Comparison of ENCODE assay signal across 1 cellular context in the genomic region with DNA sequence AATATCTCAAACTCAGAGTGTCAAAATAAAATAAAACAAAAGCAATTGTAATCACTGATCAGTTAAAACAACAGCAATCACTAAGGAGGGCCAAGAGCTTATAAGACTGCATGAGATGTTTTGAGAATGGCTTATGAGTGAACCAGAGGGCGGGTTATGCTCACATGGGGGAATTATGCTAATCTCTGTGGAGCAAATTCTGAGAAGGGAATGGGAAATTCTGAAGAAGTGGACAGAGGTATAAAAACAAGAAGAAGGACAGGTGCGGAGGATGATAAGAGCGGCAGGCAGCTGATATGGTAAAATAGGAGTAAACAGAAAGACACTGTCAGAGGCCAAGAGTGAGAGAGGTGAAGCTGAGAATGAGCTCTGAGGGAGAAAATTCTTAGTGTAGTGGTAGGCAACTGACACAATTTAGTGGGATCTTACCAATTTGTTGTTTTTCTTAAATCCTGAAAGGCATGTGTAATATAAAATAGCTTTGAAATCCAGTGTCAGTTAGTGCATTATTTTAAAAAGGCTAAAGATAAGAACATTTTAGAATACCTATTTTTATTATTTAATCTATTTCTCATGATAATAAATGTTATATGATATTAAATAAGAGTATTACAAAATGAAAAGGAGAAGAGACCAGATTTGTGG.
TF ChIP-seq lines count a peak whose summit lies in the region.

No MANE protein-coding gene starts in this region.

TF ChIP-seq in K562, 482 proteins besides CTCF, POLR2A, EP300 and RAD21 (continued from another document and continues in another):
- TF ChIP-seq, protein P1, sequence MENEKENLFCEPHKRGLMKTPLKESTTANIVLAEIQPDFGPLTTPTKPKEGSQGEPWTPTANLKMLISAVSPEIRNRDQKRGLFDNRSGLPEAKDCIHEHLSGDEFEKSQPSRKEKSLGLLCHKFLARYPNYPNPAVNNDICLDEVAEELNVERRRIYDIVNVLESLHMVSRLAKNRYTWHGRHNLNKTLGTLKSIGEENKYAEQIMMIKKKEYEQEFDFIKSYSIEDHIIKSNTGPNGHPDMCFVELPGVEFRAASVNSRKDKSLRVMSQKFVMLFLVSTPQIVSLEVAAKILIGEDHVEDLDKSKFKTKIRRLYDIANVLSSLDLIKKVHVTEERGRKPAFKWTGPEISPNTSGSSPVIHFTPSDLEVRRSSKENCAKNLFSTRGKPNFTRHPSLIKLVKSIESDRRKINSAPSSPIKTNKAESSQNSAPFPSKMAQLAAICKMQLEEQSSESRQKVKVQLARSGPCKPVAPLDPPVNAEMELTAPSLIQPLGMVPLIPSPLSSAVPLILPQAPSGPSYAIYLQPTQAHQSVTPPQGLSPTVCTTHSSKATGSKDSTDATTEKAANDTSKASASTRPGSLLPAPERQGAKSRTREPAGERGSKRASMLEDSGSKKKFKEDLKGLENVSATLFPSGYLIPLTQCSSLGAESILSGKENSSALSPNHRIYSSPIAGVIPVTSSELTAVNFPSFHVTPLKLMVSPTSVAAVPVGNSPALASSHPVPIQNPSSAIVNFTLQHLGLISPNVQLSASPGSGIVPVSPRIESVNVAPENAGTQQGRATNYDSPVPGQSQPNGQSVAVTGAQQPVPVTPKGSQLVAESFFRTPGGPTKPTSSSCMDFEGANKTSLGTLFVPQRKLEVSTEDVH (IDR thresholded peaks at IDR 0.05; ENCODE audit: low read depth, partially characterized antibody): peak; percentile 65
- peak; percentile 94 for TF ChIP-seq CTBP1 (IDR thresholded peaks at IDR 0.05; ENCODE audit: borderline replicate concordance)
- no peak for TF ChIP-seq NRF1 (conservative IDR thresholded peaks at IDR 0.05 in 1 of 2, IDR thresholded peaks at IDR 0.05 in 1 of 2)
- TF ChIP-seq HIVEP1 (CRISPR knock-in tag; IDR thresholded peaks at IDR 0.05): no peak
- no peak for TF ChIP-seq TARDBP (IDR thresholded peaks at IDR 0.05)
- TF ChIP-seq CLOCK (CRISPR knock-in tag; IDR thresholded peaks at IDR 0.05; ENCODE audit: borderline replicate concordance): no peak
- TF ChIP-seq ZNF12 (CRISPR knock-in tag; IDR thresholded peaks at IDR 0.05): no peak
- no peak for TF ChIP-seq ZBTB17 (CRISPR knock-in tag; IDR thresholded peaks at IDR 0.05)
- TF ChIP-seq, protein P2, sequence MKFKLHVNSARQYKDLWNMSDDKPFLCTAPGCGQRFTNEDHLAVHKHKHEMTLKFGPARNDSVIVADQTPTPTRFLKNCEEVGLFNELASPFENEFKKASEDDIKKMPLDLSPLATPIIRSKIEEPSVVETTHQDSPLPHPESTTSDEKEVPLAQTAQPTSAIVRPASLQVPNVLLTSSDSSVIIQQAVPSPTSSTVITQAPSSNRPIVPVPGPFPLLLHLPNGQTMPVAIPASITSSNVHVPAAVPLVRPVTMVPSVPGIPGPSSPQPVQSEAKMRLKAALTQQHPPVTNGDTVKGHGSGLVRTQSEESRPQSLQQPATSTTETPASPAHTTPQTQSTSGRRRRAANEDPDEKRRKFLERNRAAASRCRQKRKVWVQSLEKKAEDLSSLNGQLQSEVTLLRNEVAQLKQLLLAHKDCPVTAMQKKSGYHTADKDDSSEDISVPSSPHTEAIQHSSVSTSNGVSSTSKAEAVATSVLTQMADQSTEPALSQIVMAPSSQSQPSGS (CRISPR knock-in tag; IDR thresholded peaks at IDR 0.05): no peak
- TF ChIP-seq ZNF232 (CRISPR knock-in tag; IDR thresholded peaks at IDR 0.05): no peak
- peak; percentile 98 for TF ChIP-seq TCF3 (CRISPR knock-in tag; IDR thresholded peaks at IDR 0.05)
- peak; percentile 34 for TF ChIP-seq TAF1 (IDR thresholded peaks at IDR 0.05; ENCODE audit: control insufficient read depth, extremely low read depth, insufficient read depth, low read length, severe bottlenecking)
- peak; percentile 94 for TF ChIP-seq HDAC2 (IDR thresholded peaks at IDR 0.05)
- peak in 1 of 2 experiments; percentile 86; a peak in 2 of 4 replicates for TF ChIP-seq ZMIZ1 (IDR thresholded peaks at IDR 0.05; ENCODE audit: low read depth in 2 of 2, low read length in 2 of 2)
- TF ChIP-seq, protein P3, sequence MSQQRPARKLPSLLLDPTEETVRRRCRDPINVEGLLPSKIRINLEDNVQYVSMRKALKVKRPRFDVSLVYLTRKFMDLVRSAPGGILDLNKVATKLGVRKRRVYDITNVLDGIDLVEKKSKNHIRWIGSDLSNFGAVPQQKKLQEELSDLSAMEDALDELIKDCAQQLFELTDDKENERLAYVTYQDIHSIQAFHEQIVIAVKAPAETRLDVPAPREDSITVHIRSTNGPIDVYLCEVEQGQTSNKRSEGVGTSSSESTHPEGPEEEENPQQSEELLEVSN (IDR thresholded peaks at IDR 0.05; ENCODE audit: borderline replicate concordance in 1 of 2, extremely low read depth in 1 of 2, insufficient read depth in 1 of 2, insufficient read length in 1 of 2, low read depth in 1 of 2, low read length in 1 of 2, poor library complexity in 1 of 2, severe bottlenecking in 1 of 2): no peak
- TF ChIP-seq CCAR2 (IDR thresholded peaks at IDR 0.05; ENCODE audit: low read depth, low read length): no peak
- peak; percentile 69; the same call in 1 of the 2 replicates for TF ChIP-seq MYC (IDR thresholded peaks at IDR 0.05; ENCODE audit: low read depth, low read length)
- no peak for TF ChIP-seq MYC (CRISPR knock-in tag; IDR thresholded peaks at IDR 0.05; ENCODE audit: borderline replicate concordance, low read depth)
- TF ChIP-seq ETV1 (tag; conservative IDR thresholded peaks at IDR 0.05; ENCODE audit: low read depth): no peak
- TF ChIP-seq ARID3B (CRISPR knock-in tag; IDR thresholded peaks at IDR 0.05; ENCODE audit: borderline replicate concordance): no peak
- no peak for TF ChIP-seq HDGF (IDR thresholded peaks at IDR 0.05)
- TF ChIP-seq, protein P4, sequence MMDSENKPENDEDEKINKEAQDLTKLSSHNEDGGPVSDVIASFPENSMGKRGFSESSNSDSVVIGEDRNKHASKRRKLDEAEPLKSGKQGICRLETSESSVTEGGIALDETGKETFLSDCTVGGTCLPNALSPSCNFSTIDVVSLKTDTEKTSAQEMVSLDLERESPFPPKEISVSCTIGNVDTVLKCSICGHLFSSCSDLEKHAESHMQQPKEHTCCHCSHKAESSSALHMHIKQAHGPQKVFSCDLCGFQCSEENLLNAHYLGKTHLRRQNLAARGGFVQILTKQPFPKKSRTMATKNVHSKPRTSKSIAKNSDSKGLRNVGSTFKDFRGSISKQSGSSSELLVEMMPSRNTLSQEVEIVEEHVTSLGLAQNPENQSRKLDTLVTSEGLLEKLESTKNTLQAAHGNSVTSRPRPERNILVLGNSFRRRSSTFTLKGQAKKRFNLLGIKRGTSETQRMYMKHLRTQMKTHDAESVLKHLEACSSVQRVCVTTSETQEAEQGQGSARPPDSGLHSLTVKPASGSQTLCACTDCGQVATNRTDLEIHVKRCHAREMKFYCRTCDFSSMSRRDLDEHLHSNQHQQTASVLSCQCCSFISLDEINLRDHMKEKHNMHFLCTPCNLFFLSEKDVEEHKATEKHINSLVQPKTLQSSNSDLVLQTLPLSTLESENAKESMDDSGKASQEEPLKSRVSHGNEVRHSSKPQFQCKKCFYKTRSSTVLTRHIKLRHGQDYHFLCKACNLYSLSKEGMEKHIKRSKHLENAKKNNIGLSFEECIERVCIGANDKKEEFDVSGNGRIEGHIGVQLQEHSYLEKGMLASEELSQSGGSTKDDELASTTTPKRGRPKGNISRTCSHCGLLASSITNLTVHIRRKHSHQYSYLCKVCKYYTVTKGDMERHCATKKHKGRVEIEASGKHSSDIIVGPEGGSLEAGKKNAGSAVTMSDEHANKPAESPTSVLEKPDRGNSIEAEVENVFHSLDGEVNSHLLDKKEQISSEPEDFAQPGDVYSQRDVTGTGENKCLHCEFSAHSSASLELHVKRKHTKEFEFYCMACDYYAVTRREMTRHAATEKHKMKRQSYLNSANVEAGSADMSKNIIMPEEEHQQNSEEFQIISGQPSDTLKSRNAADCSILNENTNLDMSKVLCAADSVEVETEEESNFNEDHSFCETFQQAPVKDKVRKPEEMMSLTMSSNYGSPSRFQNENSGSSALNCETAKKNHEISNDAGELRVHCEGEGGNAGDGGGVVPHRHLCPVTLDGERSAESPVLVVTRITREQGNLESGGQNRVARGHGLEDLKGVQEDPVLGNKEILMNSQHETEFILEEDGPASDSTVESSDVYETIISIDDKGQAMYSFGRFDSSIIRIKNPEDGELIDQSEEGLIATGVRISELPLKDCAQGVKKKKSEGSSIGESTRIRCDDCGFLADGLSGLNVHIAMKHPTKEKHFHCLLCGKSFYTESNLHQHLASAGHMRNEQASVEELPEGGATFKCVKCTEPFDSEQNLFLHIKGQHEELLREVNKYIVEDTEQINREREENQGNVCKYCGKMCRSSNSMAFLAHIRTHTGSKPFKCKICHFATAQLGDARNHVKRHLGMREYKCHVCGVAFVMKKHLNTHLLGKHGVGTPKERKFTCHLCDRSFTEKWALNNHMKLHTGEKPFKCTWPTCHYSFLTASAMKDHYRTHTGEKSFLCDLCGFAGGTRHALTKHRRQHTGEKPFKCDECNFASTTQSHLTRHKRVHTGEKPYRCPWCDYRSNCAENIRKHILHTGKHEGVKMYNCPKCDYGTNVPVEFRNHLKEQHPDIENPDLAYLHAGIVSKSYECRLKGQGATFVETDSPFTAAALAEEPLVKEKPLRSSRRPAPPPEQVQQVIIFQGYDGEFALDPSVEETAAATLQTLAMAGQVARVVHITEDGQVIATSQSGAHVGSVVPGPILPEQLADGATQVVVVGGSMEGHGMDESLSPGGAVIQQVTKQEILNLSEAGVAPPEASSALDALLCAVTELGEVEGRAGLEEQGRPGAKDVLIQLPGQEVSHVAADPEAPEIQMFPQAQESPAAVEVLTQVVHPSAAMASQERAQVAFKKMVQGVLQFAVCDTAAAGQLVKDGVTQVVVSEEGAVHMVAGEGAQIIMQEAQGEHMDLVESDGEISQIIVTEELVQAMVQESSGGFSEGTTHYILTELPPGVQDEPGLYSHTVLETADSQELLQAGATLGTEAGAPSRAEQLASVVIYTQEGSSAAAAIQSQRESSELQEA (IDR thresholded peaks at IDR 0.05; ENCODE audit: low read depth): 0 out of 2 replicates have a peak, but pooled peaks have one; percentile 24
- no peak for TF ChIP-seq FOXK1 (CRISPR knock-in tag; IDR thresholded peaks at IDR 0.05; ENCODE audit: borderline replicate concordance)
- TF ChIP-seq ADNP (tag; IDR thresholded peaks at IDR 0.05): peak; percentile 36; the same call in 1 of the 2 replicates
